1 cellular context compared by ENCODE assay signal in the genomic region with DNA sequence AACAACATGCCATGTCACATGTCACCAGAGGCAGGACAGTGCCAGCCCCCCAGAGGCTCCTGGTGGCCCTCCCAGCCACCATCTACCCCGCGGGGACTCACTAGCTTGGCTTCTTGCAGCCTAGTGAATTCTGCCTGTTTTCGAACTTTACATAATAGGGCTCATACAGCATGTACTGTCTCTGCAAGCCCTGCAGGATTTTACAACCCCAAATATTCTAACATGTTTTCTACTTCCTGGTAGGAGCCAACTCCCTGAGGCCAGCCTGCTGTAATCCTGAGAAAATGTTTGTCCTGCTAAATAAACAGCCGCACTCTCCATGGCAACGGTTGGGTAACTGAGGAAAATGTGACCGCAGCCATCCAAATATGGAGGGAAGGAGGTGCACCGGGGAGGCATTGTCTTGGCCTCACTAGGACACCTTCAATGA.
TF ChIP-seq lines count a peak whose summit lies in the region.

No MANE protein-coding gene starts in this region.

TF ChIP-seq in A549, 52 proteins besides CTCF, POLR2A, EP300 and RAD21 (continued from another document):
- TF ChIP-seq MYC (IDR thresholded peaks at IDR 0.05; ENCODE audit: borderline replicate concordance, low read length): 0 out of 2 replicates have a peak, but pooled peaks have one; percentile 16
- TF ChIP-seq, protein P1, sequence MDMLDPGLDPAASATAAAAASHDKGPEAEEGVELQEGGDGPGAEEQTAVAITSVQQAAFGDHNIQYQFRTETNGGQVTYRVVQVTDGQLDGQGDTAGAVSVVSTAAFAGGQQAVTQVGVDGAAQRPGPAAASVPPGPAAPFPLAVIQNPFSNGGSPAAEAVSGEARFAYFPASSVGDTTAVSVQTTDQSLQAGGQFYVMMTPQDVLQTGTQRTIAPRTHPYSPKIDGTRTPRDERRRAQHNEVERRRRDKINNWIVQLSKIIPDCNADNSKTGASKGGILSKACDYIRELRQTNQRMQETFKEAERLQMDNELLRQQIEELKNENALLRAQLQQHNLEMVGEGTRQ (IDR thresholded peaks at IDR 0.05): 0 out of 2 replicates have a peak, but pooled peaks have one; percentile 12
- no peak for TF ChIP-seq ESRRA (IDR thresholded peaks at IDR 0.05; ENCODE audit: borderline replicate concordance, low read length)
- no peak for TF ChIP-seq FOXS1 (CRISPR knock-in tag; IDR thresholded peaks at IDR 0.05)
- no peak for TF ChIP-seq NFE2L2 (conservative IDR thresholded peaks at IDR 0.05; ENCODE audit: low read length)
- TF ChIP-seq CBX2 (IDR thresholded peaks at IDR 0.05; ENCODE audit: borderline replicate concordance, low read depth): no peak
- TF ChIP-seq JUN (IDR thresholded peaks at IDR 0.05): peak; percentile 46 to 67; a peak in 3 of 5 replicates
TF ChIP-seq in A549: peak in this region for 14.
